In the genomic region with DNA sequence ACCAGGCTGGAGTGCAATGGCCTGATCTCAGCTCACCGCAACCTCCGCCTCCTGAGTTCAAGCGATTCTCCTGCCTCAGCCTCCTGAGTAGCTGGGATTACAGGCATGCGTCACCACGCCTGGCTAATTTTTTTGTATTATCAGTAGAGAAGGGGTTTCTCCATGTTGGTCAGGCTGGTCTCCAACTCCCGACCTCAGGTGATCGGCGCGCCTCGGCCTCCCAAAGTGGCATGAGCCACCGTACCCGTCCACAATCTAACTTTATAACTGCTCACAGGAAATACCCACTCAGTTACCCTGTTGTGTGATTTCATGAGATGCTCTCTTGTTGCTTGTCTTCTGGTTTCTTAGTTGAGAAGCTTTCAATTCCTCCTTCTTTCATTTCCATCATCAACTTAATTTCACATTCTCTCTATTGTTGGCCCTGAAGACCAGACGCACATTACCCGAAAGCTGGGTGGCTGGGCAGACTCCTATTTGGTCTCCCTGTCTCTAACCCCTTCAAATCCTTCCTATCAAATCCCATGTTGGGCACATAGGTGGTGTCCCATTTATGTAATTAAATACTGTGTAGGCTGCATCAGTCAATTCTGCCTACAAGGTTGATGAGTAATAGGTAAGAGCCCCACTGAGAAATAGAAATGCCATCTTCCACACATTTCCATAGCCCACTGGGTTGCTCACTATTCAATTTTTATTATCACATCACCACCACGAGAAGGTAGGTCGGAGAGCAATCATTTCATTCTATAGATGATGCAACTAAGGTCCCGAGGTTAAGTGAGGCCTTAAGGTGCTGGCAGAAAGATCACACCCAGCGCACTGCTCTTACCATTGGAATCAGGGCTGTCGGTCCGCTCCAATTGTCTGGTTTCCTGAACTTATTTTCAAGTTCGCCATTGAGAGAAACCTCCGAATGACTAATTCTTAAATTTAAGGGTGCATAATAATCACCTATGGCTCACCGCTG, we compare ENCODE assay signal across 8 cellular contexts. TPM values are rescaled to one million over a fixed set of nuclear protein-coding genes. Genes with fewer than 3 reads are reported as not detected.
A peak's percentile ranks its signal among the peaks of the same experiment; 100 is the strongest.
DNase-seq lines count a peak whose midpoint lies in the region; ATAC-seq, FAIRE-seq and TF ChIP-seq lines count a peak whose summit lies in the region.

No MANE protein-coding gene starts in this region.

- H3K4me2 ChIP-seq in keratinocyte (ENCODE audit: control insufficient read depth, extremely low read depth, insufficient read depth, low read depth, low read length): peak overlapping the region; percentile 75

- H3K79me2 ChIP-seq in keratinocyte (ENCODE audit: control insufficient read depth, insufficient read depth, low read length): peaks cover 29% of the 10 kb centered on the region

- peak; percentile 63 for ATAC-seq in stimulated activated effector memory CD8-positive, alpha-beta T cell treated with anti-CD3 and anti-CD28 coated beads, Interleukin-12 subunit alpha, Interleukin-12 subunit beta, amount 100 ng/mL, for 72 hours

- no peak for TF ChIP-seq CTCF in BE2C (IDR thresholded peaks at IDR 0.05; ENCODE audit: low read depth, low read length)
- TF ChIP-seq CTCF in HL-60 (IDR thresholded peaks at IDR 0.05; ENCODE audit: insufficient read depth, low read length): no peak
- TF ChIP-seq CTCF in keratinocyte (optimal IDR thresholded peaks at IDR 0.05 in 1 of 3, IDR thresholded peaks at IDR 0.05 in 1 of 3, conservative IDR thresholded peaks at IDR 0.05 in 1 of 3; ENCODE audit: extremely low read depth in 1 of 3, insufficient read depth in 2 of 3, low read length in 3 of 3): no peak

- no peaks in the 10 kb centered on the region for H4K20me1 ChIP-seq in keratinocyte (ENCODE audit: control insufficient read depth, extremely low read depth, insufficient read depth, low read length)

- H3K27me3 Mint-ChIP-seq in activated naive CD8-positive, alpha-beta T cell: no peaks in the 10 kb centered on the region

- H2AFZ ChIP-seq in keratinocyte (ENCODE audit: control insufficient read depth, low read length): peak overlapping the region; percentile 50

- peak overlapping the region; percentile 93 for H3K27ac Mint-ChIP-seq in activated naive CD8-positive, alpha-beta T cell
- peak overlapping the region; percentile 95 for H3K27ac Mint-ChIP-seq in stimulated activated effector memory CD8-positive, alpha-beta T cell treated with anti-CD3 and anti-CD28 coated beads, Interleukin-12 subunit alpha, Interleukin-12 subunit beta, amount 100 ng/mL, for 72 hours

- peaks cover 23% of the 10 kb centered on the region for H3K36me3 Mint-ChIP-seq in activated naive CD8-positive, alpha-beta T cell
- H3K36me3 Mint-ChIP-seq in stimulated activated effector memory CD8-positive, alpha-beta T cell treated with anti-CD3 and anti-CD28 coated beads, Interleukin-12 subunit alpha, Interleukin-12 subunit beta, amount 100 ng/mL, for 72 hours: peaks cover 63% of the 10 kb centered on the region

- H3K9ac ChIP-seq in keratinocyte (ENCODE audit: control insufficient read depth, extremely low read depth, insufficient read depth, low read length): peak overlapping the region; percentile 96

- H3K4me3 ChIP-seq in BE2C (ENCODE audit: low read depth, low read length): peak overlapping the region; percentile 93
- H3K4me3 ChIP-seq in HL-60 (replicated peaks; ENCODE audit: insufficient read depth, low read length): peak overlapping the region; percentile 89
- peak overlapping the region; percentile 58 to 75 (median 61) for H3K4me3 ChIP-seq in keratinocyte (ENCODE audit: control insufficient read depth in 2 of 3, extremely low read depth in 1 of 3, insufficient read depth in 2 of 3, low read depth in 1 of 3, low read length in 3 of 3)

- dilution Hi-C loops in keratinocyte (cut with MboI; ENCODE audit: extremely low pct_ligation_motif_present, low sequenced_read_pairs): no loop called here

- H3K9me3 ChIP-seq in BE2C (no peaks in the 10 kb centered on the region), keratinocyte (ENCODE audit: control insufficient read depth, low read depth, low read length) (no peaks in the 10 kb centered on the region)

- H3K27ac ChIP-seq in HL-60 (replicated peaks) (peak overlapping the region; percentile 78), keratinocyte (ENCODE audit: control insufficient read depth, insufficient read depth, low read length) (peak overlapping the region; percentile 77)

- no peaks in the 10 kb centered on the region for H3K9me3 Mint-ChIP-seq in activated naive CD8-positive, alpha-beta T cell (ENCODE audit: low read depth)
- no peaks in the 10 kb centered on the region for H3K9me3 Mint-ChIP-seq in stimulated activated effector memory CD8-positive, alpha-beta T cell treated with anti-CD3 and anti-CD28 coated beads, Interleukin-12 subunit alpha, Interleukin-12 subunit beta, amount 100 ng/mL, for 72 hours

- H3K4me1 ChIP-seq in BE2C (no peaks in the 10 kb centered on the region; the same call in 1 of the 2 replicates), keratinocyte (ENCODE audit: control insufficient read depth, extremely low read depth, insufficient read depth, low read length) (peaks cover 8% of the 10 kb centered on the region)

- H3K4me1 Mint-ChIP-seq in activated naive CD8-positive, alpha-beta T cell (ENCODE audit: low read depth): peaks cover 53% of the 10 kb centered on the region
- peaks cover 39% of the 10 kb centered on the region for H3K4me1 Mint-ChIP-seq in stimulated activated effector memory CD8-positive, alpha-beta T cell treated with anti-CD3 and anti-CD28 coated beads, Interleukin-12 subunit alpha, Interleukin-12 subunit beta, amount 100 ng/mL, for 72 hours

- H3K36me3 ChIP-seq in BE2C (peaks cover 29% of the 10 kb centered on the region), keratinocyte (ENCODE audit: control insufficient read depth in 2 of 2, extremely low read depth in 1 of 2, insufficient read depth in 2 of 2, low read length in 2 of 2) (peaks cover 9 to 12% of the 10 kb centered on the region in 2 experiments)

- no peaks in the 10 kb centered on the region for H3K27me3 ChIP-seq in BE2C
- no peaks in the 10 kb centered on the region for H3K27me3 ChIP-seq in HL-60 (ENCODE audit: insufficient read depth, poor library complexity, severe bottlenecking)
- no peaks in the 10 kb centered on the region for H3K27me3 ChIP-seq in keratinocyte (ENCODE audit: control insufficient read depth, extremely low read depth, insufficient read depth, low read length)

- peak overlapping the region; percentile 91 for H3K4me3 Mint-ChIP-seq in activated naive CD8-positive, alpha-beta T cell
- H3K4me3 Mint-ChIP-seq in stimulated activated effector memory CD8-positive, alpha-beta T cell treated with anti-CD3 and anti-CD28 coated beads, Interleukin-12 subunit alpha, Interleukin-12 subunit beta, amount 100 ng/mL, for 72 hours: peak overlapping the region; percentile 80

- no peak for FAIRE-seq in keratinocyte (lab: Jason Lieb, UNC)

- DNase-seq in BE2C: no peak
- DNase-seq in HL-60 (ENCODE audit: low read depth in 1 of 2, low spot score in 1 of 2): no peak
- DNase-seq in keratinocyte (ENCODE audit: low read depth, low spot score): no peak
- DNase-seq in stimulated activated effector memory CD8-positive, alpha-beta T cell treated with anti-CD3 and anti-CD28 coated beads, Interleukin-12 subunit alpha, Interleukin-12 subunit beta, amount 100 ng/mL, for 72 hours (ENCODE audit: low spot score in 2 of 2): peak in 1 of 2 donors; percentile 69
- DNase-seq in GF-D8 (lab: John Stamatoyannopoulos, UW): no peak
- DNase-seq in retina: no peak
- DNase-seq in SKM-1 treated with dmso at 0.1 percent for 144 hours (lab: John Stamatoyannopoulos, UW; ENCODE audit: unreplicated experiment): no peak

- H3K9me1 ChIP-seq in keratinocyte (ENCODE audit: control insufficient read depth, extremely low read depth, insufficient read depth, low read length): no peaks in the 10 kb centered on the region

RNA-seq across cellular contexts. Expression of gene GSTO2, which starts 1.0 kb away (rescaled TPM):
- 0.68 TPM for polyA plus RNA-seq in BE2C (2012; ENCODE audit: insufficient read depth, insufficient read length, low read depth)
- polyA plus RNA-seq in keratinocyte: 42.7 to 56.9 TPM (median 47.1 TPM) in 3 replicates
- polyA plus RNA-seq in keratinocyte (2011; ENCODE audit: low read depth): 3.5 TPM
- polyA plus RNA-seq in keratinocyte (2011; cell fraction: cytosol; rRNA removed): 43.7 and 50.3 TPM in 2 replicates
- 29.6 and 32.1 TPM in 2 replicates for polyA plus RNA-seq in keratinocyte (2011; cell fraction: nucleus; rRNA removed)
- 28.2 and 28.3 TPM in 2 replicates for polyA plus RNA-seq in keratinocyte (2012; ENCODE audit: low replicate concordance)
- 17.9 to 33.5 TPM (median 25.5 TPM) in 3 replicates for polyA minus RNA-seq in keratinocyte
- polyA minus RNA-seq in keratinocyte (2011; cell fraction: cytosol; rRNA and poly(A)+ RNA removed): 10.7 TPM
- polyA minus RNA-seq in keratinocyte (2011; cell fraction: nucleus; rRNA and poly(A)+ RNA removed): 7.9 and 15.6 TPM in 2 replicates

RNA-seq across cellular contexts. Expression of gene GSTO1, which starts 13.3 kb away (rescaled TPM):
- 83.4 TPM for polyA plus RNA-seq in BE2C (2012; ENCODE audit: insufficient read depth, insufficient read length, low read depth)
- polyA plus RNA-seq in keratinocyte: 260 to 338 TPM (median 267 TPM) in 3 replicates
- polyA plus RNA-seq in keratinocyte (2011; ENCODE audit: low read depth): 230 TPM
- 293 and 341 TPM in 2 replicates for polyA plus RNA-seq in keratinocyte (2011; cell fraction: cytosol; rRNA removed)
- polyA plus RNA-seq in keratinocyte (2011; cell fraction: nucleus; rRNA removed): 149 and 168 TPM in 2 replicates
- polyA plus RNA-seq in keratinocyte (2012; ENCODE audit: low replicate concordance): 270 and 343 TPM in 2 replicates
- polyA minus RNA-seq in keratinocyte: 14.6 to 78.3 TPM (median 50.6 TPM) in 3 replicates
- polyA minus RNA-seq in keratinocyte (2011; cell fraction: cytosol; rRNA and poly(A)+ RNA removed): 91.5 TPM
- 27.6 and 51.2 TPM in 2 replicates for polyA minus RNA-seq in keratinocyte (2011; cell fraction: nucleus; rRNA and poly(A)+ RNA removed)

RNA-seq across cellular contexts. Expression of gene CFAP43, which starts 35.8 kb away (rescaled TPM):
- polyA plus RNA-seq in BE2C (2012; ENCODE audit: insufficient read depth, insufficient read length, low read depth): not detected
- polyA plus RNA-seq in keratinocyte: 0.20 to 0.26 TPM (median 0.25 TPM) in 3 replicates
- polyA plus RNA-seq in keratinocyte (2011; ENCODE audit: low read depth): 1.0 TPM
- polyA plus RNA-seq in keratinocyte (2011; cell fraction: cytosol; rRNA removed): 0.23 TPM in 2 replicates
- 0.43 and 0.67 TPM in 2 replicates for polyA plus RNA-seq in keratinocyte (2011; cell fraction: nucleus; rRNA removed)
- 0.13 and 0.23 TPM in 2 replicates for polyA plus RNA-seq in keratinocyte (2012; ENCODE audit: low replicate concordance)
- 0.10 to 0.35 TPM in 2 of 3 replicates, not detected in the other for polyA minus RNA-seq in keratinocyte
- polyA minus RNA-seq in keratinocyte (2011; cell fraction: cytosol; rRNA and poly(A)+ RNA removed): not detected
- 0.21 and 0.85 TPM in 2 replicates for polyA minus RNA-seq in keratinocyte (2011; cell fraction: nucleus; rRNA and poly(A)+ RNA removed)
